In genomic region chr7:45890902-45891461, GRCh38 we compare ENCODE assay signal across 9 cellular contexts. TPM values are rescaled to one million over a fixed set of nuclear protein-coding genes. Genes with fewer than 3 reads are reported as not detected.
A peak's percentile ranks its signal among the peaks of the same experiment; 100 is the strongest.
DNase-seq lines count a peak whose midpoint lies in the region; ATAC-seq and TF ChIP-seq lines count a peak whose summit lies in the region.
"Had no signal": no experiment of that assay in that cellular context is flagged by ENCODE, and none has a peak within 500 bp of the region (broad histone marks: within the 10 kb centered on the region; RNA-seq: fewer than 3 reads in every experiment).

No MANE protein-coding gene starts in this region.

- DNase-seq in DMS79 treated with DMSO at 0.1 percent for 48 hours (lab: John Stamatoyannopoulos, UW) (peak; percentile 40), DMS79 (lab: John Stamatoyannopoulos, UW) (no peak), activated B cell treated with CpG ODN at 0.5 μM for 24 hours (no peak), left lung (no peak)
- DNase-seq in activated CD4-positive, alpha-beta memory T cell treated with anti-CD3 and anti-CD28 coated beads, Interleukin-2, amount 10 ng/mL, durations not matched to agents 7 days and 5 days = no peak

- no peaks in the 10 kb centered on the region for H3K36me3 ChIP-seq in left lung
- H3K36me3 ChIP-seq: BLaER1 had no signal

- no peaks in the 10 kb centered on the region for H3K9me3 ChIP-seq in left lung
- H3K9me3 ChIP-seq: BLaER1 had no signal

- H3K27me3 Mint-ChIP-seq in activated B cell treated with CpG ODN at 0.5 μM for 24 hours = peaks cover 55% of the 10 kb centered on the region
- peaks cover 48% of the 10 kb centered on the region for H3K27me3 Mint-ChIP-seq in activated CD4-positive, alpha-beta memory T cell treated with anti-CD3 and anti-CD28 coated beads, Interleukin-2, amount 10 ng/mL, durations not matched to agents 7 days and 5 days

- H3K4me1 ChIP-seq in left lung = peaks cover 0 to 8% of the 10 kb centered on the region in 2 donors
- H3K4me1 ChIP-seq: BLaER1 had no signal

- CTCF ChIA-PET in activated B cell treated with CpG ODN at 0.5 μM for 24 hours (lab: Charles Lee) = interaction anchor here (0.6 to 1.2 kb wide), 5 partner anchors 9 to 1289 kb away, joined by 3 read pairs; no protein-coding TSS in a partner anchor
- CTCF ChIA-PET in activated CD4-positive, alpha-beta memory T cell treated with anti-CD3 and anti-CD28 coated beads, Interleukin-2, amount 10 ng/mL, durations not matched to agents 7 days and 5 days (lab: Charles Lee) = interaction anchor here (0.6 kb wide), 1 partner anchor 1219 kb away, joined by 3 read pairs; no protein-coding TSS in a partner anchor

- POLR2A ChIA-PET in activated B cell treated with CpG ODN at 0.5 μM for 24 hours (lab: Charles Lee) = no interaction called here
- POLR2A ChIA-PET in activated CD4-positive, alpha-beta memory T cell treated with anti-CD3 and anti-CD28 coated beads, Interleukin-2, amount 10 ng/mL, durations not matched to agents 7 days and 5 days (lab: Charles Lee) = no interaction called here

- no peaks in the 10 kb centered on the region for H3K9me3 Mint-ChIP-seq in activated B cell treated with CpG ODN at 0.5 μM for 24 hours
- H3K9me3 Mint-ChIP-seq in activated CD4-positive, alpha-beta memory T cell treated with anti-CD3 and anti-CD28 coated beads, Interleukin-2, amount 10 ng/mL, durations not matched to agents 7 days and 5 days = no peaks in the 10 kb centered on the region

- no peak overlapping the region for H3K27ac Mint-ChIP-seq in activated B cell treated with CpG ODN at 0.5 μM for 24 hours
- H3K27ac Mint-ChIP-seq in activated CD4-positive, alpha-beta memory T cell treated with anti-CD3 and anti-CD28 coated beads, Interleukin-2, amount 10 ng/mL, durations not matched to agents 7 days and 5 days = no peak overlapping the region

- TF ChIP-seq CTCF in LNCAP (IDR thresholded peaks at IDR 0.05) (peak; percentile 70), activated B cell treated with CpG ODN at 0.5 μM for 24 hours (IDR thresholded peaks at IDR 0.05) (peak; percentile 78), left lung (IDR thresholded peaks at IDR 0.05) (peak; percentile 27 to 59)

- ATAC-seq in activated B cell treated with CpG ODN at 0.5 μM for 24 hours (ENCODE audit: low read depth) = no peak
- peak; percentile 32 for ATAC-seq in left lung
- ATAC-seq in HG03457 (IDR thresholded peaks at IDR 0.05; ENCODE audit: unreplicated experiment) = no peak
- ATAC-seq in HG03521 (IDR thresholded peaks at IDR 0.05; ENCODE audit: unreplicated experiment) = no peak

- intact Hi-C loops in activated B cell treated with CpG ODN at 0.5 μM for 24 hours (cut with micrococcal nuclease) (loop anchor here (1.0 kb wide), 3 partner anchors 1198 to 1363 kb away; no protein-coding TSS in a partner anchor), left lung (cut with DNase I) (no loop called here)

- no peaks in the 10 kb centered on the region for H3K36me3 Mint-ChIP-seq in activated B cell treated with CpG ODN at 0.5 μM for 24 hours (ENCODE audit: low read depth)
- H3K36me3 Mint-ChIP-seq in activated CD4-positive, alpha-beta memory T cell treated with anti-CD3 and anti-CD28 coated beads, Interleukin-2, amount 10 ng/mL, durations not matched to agents 7 days and 5 days (ENCODE audit: low read depth) = no peaks in the 10 kb centered on the region

- H3K27ac ChIP-seq in left lung = no peak overlapping the region
- H3K27ac ChIP-seq: BLaER1 had no signal

- H3K4me1 Mint-ChIP-seq in activated B cell treated with CpG ODN at 0.5 μM for 24 hours = no peaks in the 10 kb centered on the region
- H3K4me1 Mint-ChIP-seq in activated CD4-positive, alpha-beta memory T cell treated with anti-CD3 and anti-CD28 coated beads, Interleukin-2, amount 10 ng/mL, durations not matched to agents 7 days and 5 days = peaks cover 2% of the 10 kb centered on the region

- no peak overlapping the region for H3K4me3 ChIP-seq in left lung
- H3K4me3 ChIP-seq: BLaER1 had no signal

- H3K4me3 Mint-ChIP-seq in activated B cell treated with CpG ODN at 0.5 μM for 24 hours = no peak overlapping the region
- H3K4me3 Mint-ChIP-seq in activated CD4-positive, alpha-beta memory T cell treated with anti-CD3 and anti-CD28 coated beads, Interleukin-2, amount 10 ng/mL, durations not matched to agents 7 days and 5 days = no peak overlapping the region

- H3K27me3 ChIP-seq in left lung = peaks cover 18 to 79% of the 10 kb centered on the region in 2 donors

RNA-seq across cellular contexts. Expression of gene IGFBP1, which starts 2.7 kb away (rescaled TPM):
- total RNA-seq in activated B cell treated with CpG ODN at 0.5 μM for 24 hours (not detected in 2 replicates), left lung (not detected)
- total RNA-seq in activated CD4-positive, alpha-beta memory T cell treated with anti-CD3 and anti-CD28 coated beads, Interleukin-2, amount 10 ng/mL, durations not matched to agents 7 days and 5 days = not detected

RNA-seq across cellular contexts. Expression of gene CCDC201, which starts 18.1 kb away (rescaled TPM):
- total RNA-seq in activated B cell treated with CpG ODN at 0.5 μM for 24 hours = not detected in 2 replicates
- not detected for total RNA-seq in left lung
- not detected for total RNA-seq in activated CD4-positive, alpha-beta memory T cell treated with anti-CD3 and anti-CD28 coated beads, Interleukin-2, amount 10 ng/mL, durations not matched to agents 7 days and 5 days

RNA-seq across cellular contexts. Expression of gene IGFBP3, which starts 30.1 kb away (rescaled TPM):
- total RNA-seq in activated B cell treated with CpG ODN at 0.5 μM for 24 hours (not detected in 2 replicates), left lung (10 to 100 TPM; 33.8 to 35.9 TPM)
- total RNA-seq in activated CD4-positive, alpha-beta memory T cell treated with anti-CD3 and anti-CD28 coated beads, Interleukin-2, amount 10 ng/mL, durations not matched to agents 7 days and 5 days = 10 to 100 TPM; 12.1 to 13.2 TPM

Comparison
In these comparisons a context has a peak if more than half of its experiments do, and no peak if none do; other contexts are left out.
1. RNA of gene IGFBP3, which starts 30.1 kb away (total RNA-seq): 33.8 to 35.9 TPM in left lung and 12.1 to 13.2 TPM in activated CD4-positive, alpha-beta memory T cell treated with anti-CD3 and anti-CD28 coated beads, Interleukin-2, amount 10 ng/mL, durations not matched to agents 7 days and 5 days; not detected in activated B cell treated with CpG ODN at 0.5 μM for 24 hours; every median in the first group is over 10 times any median in the second.
2. Peak in every context shown above with its lines, with median percentiles within 50 percentile points of each other: CTCF ChIP-seq.